8 cellular contexts compared by ENCODE assay signal in genomic region chr4:166594326-166594946, GRCh38.
A peak's percentile ranks its signal among the peaks of the same experiment; 100 is the strongest.
DNase-seq lines count a peak whose midpoint lies in the region; ATAC-seq and TF ChIP-seq lines count a peak whose summit lies in the region.

No MANE protein-coding gene starts in this region.

- H3K27ac ChIP-seq in RWPE2 (ENCODE audit: poor library complexity, severe bottlenecking): no peak overlapping the region
- H3K27ac ChIP-seq in tibial artery: no peak overlapping the region

- H3K9me3 ChIP-seq in RWPE2 (ENCODE audit: severe bottlenecking) (no peaks in the 10 kb centered on the region), tibial artery (no peaks in the 10 kb centered on the region)

- H3K4me3 ChIP-seq in RWPE2 (ENCODE audit: severe bottlenecking) (no peak overlapping the region), tibial artery (no peak overlapping the region)

- peak; percentile 83 for TF ChIP-seq CTCF in RWPE2 (IDR thresholded peaks at IDR 0.05; ENCODE audit: poor library complexity, severe bottlenecking)
- peak; percentile 66 to 69 for TF ChIP-seq CTCF in tibial artery (IDR thresholded peaks at IDR 0.05)

- H3K27me3 ChIP-seq in RWPE2 (ENCODE audit: insufficient read depth, poor library complexity, severe bottlenecking) (no peaks in the 10 kb centered on the region), tibial artery (no peaks in the 10 kb centered on the region)

- ATAC-seq in GM19395 (IDR thresholded peaks at IDR 0.05; ENCODE audit: unreplicated experiment): peak; percentile 74
- ATAC-seq in RWPE2 (ENCODE audit: low read depth): peak; percentile 94; the same call in 2 of the 3 replicates

- DNase-seq in DMS114 treated with DMSO at 0.1 percent for 48 hours (lab: John Stamatoyannopoulos, UW; ENCODE audit: unreplicated experiment): peak; percentile 5
- DNase-seq in HT1080 (ENCODE audit: low read depth): peak; percentile 51
- no peak for DNase-seq in RWPE2 (ENCODE audit: low spot score)
- DNase-seq in germinal center (ENCODE audit: low spot score): peak; percentile 5
- DNase-seq in tibial artery: no peak
- DNase-seq in T-helper 9 cell: no peak
- DNase-seq in KG1 (lab: John Stamatoyannopoulos, UW): no peak

- intact Hi-C loops in tibial artery (cut with DNase I; ENCODE audit: low total_unique reads): loop anchor here (10.0 kb wide), 1 partner anchor 270 kb away; no protein-coding TSS in a partner anchor

- H3K36me3 ChIP-seq in RWPE2 (ENCODE audit: low read depth) (no peaks in the 10 kb centered on the region), tibial artery (no peaks in the 10 kb centered on the region)

- H3K4me1 ChIP-seq in RWPE2 (ENCODE audit: insufficient read depth, poor library complexity, severe bottlenecking): no peaks in the 10 kb centered on the region
- H3K4me1 ChIP-seq in tibial artery: no peaks in the 10 kb centered on the region

Comparison
In these comparisons a context has a peak if more than half of its experiments do, and no peak if none do; other contexts are left out.
1. DNase-seq: peak in DMS114 treated with DMSO at 0.1 percent for 48 hours (single experiment), HT1080 (single experiment) and germinal center (single experiment); none in RWPE2 (single experiment), tibial artery (0 of 2), T-helper 9 cell (single experiment) and KG1 (single experiment).